ENCODE assay signal across 10 cellular contexts in genomic region chr14:38210168-38210567, GRCh38. TPM values are rescaled to one million over a fixed set of nuclear protein-coding genes. Genes with fewer than 3 reads are reported as not detected.
DNase-seq lines count a peak whose midpoint lies in the region; ATAC-seq, FAIRE-seq and TF ChIP-seq lines count a peak whose summit lies in the region.
"Had no signal": no experiment of that assay in that cellular context is flagged by ENCODE, and none has a peak within 500 bp of the region (broad histone marks: within the 10 kb centered on the region; RNA-seq: fewer than 3 reads in every experiment).

No MANE protein-coding gene starts in this region.

- BruUV-seq in HepG2 (replicated peaks; lab: Mats Ljungman, UMichigan): no TSS peak

- no peaks in the 10 kb centered on the region for H3K9me3 ChIP-seq in HepG2 (ENCODE audit: low read length)

- ATAC-seq in activated CD4-positive, alpha-beta T cell treated with anti-CD3 and anti-CD28 coated beads for 36 hours: no peak
- ATAC-seq in HepG2 (no peak), HG02642 (IDR thresholded peaks at IDR 0.05; ENCODE audit: poor library complexity, unreplicated experiment) (no peak), HG02840 (IDR thresholded peaks at IDR 0.05; ENCODE audit: low FRiP score, unreplicated experiment) (no peak)

- no peaks in the 10 kb centered on the region for H3K36me3 Mint-ChIP-seq in activated CD4-positive, alpha-beta T cell treated with anti-CD3 and anti-CD28 coated beads for 36 hours (ENCODE audit: low read depth)

- DNase-seq in activated CD4-positive, alpha-beta T cell treated with anti-CD3 and anti-CD28 coated beads for 36 hours: peak; percentile 22
- no peak for DNase-seq in activated CD4-positive, alpha-beta T cell treated with anti-CD3 and anti-CD28 coated beads, Interleukin-2, amount 50 U/mL, for 1 hour
- DNase-seq in astrocyte of the hippocampus (ENCODE audit: low read depth, low spot score) (peak; percentile 12), HepG2 (ENCODE audit: low spot score) (no peak), stromal cell of bone marrow (ENCODE audit: low read depth) (peak; percentile 9), superior temporal gyrus (ENCODE audit: extremely low spot score) (no peak)
- DNase-seq: ACHN had no signal

- CTCF ChIA-PET in activated CD4-positive, alpha-beta T cell treated with anti-CD3 and anti-CD28 coated beads for 36 hours (lab: Charles Lee): no interaction called here
- CTCF ChIA-PET in HepG2 (lab: Yijun Ruan, JAX; ENCODE audit: low intra/inter-chr PET ratio, low total read pairs): no interaction called here

- no peak for TF ChIP-seq CTCF in HepG2 (CRISPR knock-in tag; IDR thresholded peaks at IDR 0.05)

- no peaks in the 10 kb centered on the region for H3K79me2 ChIP-seq in HepG2 (ENCODE audit: insufficient read depth, low read length)

- H3K27ac ChIP-seq in HepG2 (ENCODE audit: extremely low read length, insufficient read depth, low read length): no peak overlapping the region

- H3K27me3 Mint-ChIP-seq in activated CD4-positive, alpha-beta T cell treated with anti-CD3 and anti-CD28 coated beads for 36 hours: peaks cover 49% of the 10 kb centered on the region

- WGBS in HepG2 (ENCODE audit: low lambda C conversion rate): 88% methylated on average over 30 of the region's 30 CpGs

- peaks cover 5 to 47% of the 10 kb centered on the region in 2 experiments for H3K27me3 ChIP-seq in HepG2 (ENCODE audit: control insufficient read depth in 1 of 2, insufficient read depth in 2 of 2, low read length in 2 of 2)

- no peaks in the 10 kb centered on the region for H3K9me3 Mint-ChIP-seq in activated CD4-positive, alpha-beta T cell treated with anti-CD3 and anti-CD28 coated beads for 36 hours (ENCODE audit: low read depth)

- POLR2A ChIA-PET in activated CD4-positive, alpha-beta T cell treated with anti-CD3 and anti-CD28 coated beads for 36 hours (lab: Charles Lee): no interaction called here
- POLR2A ChIA-PET in HepG2 (lab: Yijun Ruan, JAX): no interaction called here

- intact Hi-C loops in activated CD4-positive, alpha-beta T cell treated with anti-CD3 and anti-CD28 coated beads for 36 hours (cut with DNase I, micrococcal nuclease): loop anchor here in 1 of 2 experiments (5.0 kb wide), 2 partner anchors 618 to 1693 kb away; no protein-coding TSS in a partner anchor
- intact Hi-C loops in HepG2 (cut with micrococcal nuclease; ENCODE audit: unreplicated experiment): no loop called here

- no peaks in the 10 kb centered on the region for H3K36me3 ChIP-seq in HepG2 (replicated peaks in 1 of 2; ENCODE audit: control insufficient read depth in 1 of 2, insufficient read depth in 2 of 2, low read length in 2 of 2)

- FAIRE-seq in HepG2 (lab: Jason Lieb, UNC): no peak

- no peak overlapping the region for H3K27ac Mint-ChIP-seq in activated CD4-positive, alpha-beta T cell treated with anti-CD3 and anti-CD28 coated beads for 36 hours

- no peak overlapping the region for H2AFZ ChIP-seq in HepG2 (ENCODE audit: low read length)

- peaks cover 21% of the 10 kb centered on the region for H3K4me1 Mint-ChIP-seq in activated CD4-positive, alpha-beta T cell treated with anti-CD3 and anti-CD28 coated beads for 36 hours

- TF ChIP-seq POLR2A in HepG2 (IDR thresholded peaks at IDR 0.05; ENCODE audit: insufficient read depth in 1 of 2, low read depth in 2 of 2, low read length in 2 of 2): no peak

- no peak overlapping the region for H3K4me3 Mint-ChIP-seq in activated CD4-positive, alpha-beta T cell treated with anti-CD3 and anti-CD28 coated beads for 36 hours

- H4K20me1 ChIP-seq in HepG2 (ENCODE audit: insufficient read depth, low read length): no peaks in the 10 kb centered on the region

- in situ Hi-C loops in HepG2 (cut with HindIII; ENCODE audit: extremely low pct_ligation_motif_present, low pct_unique_long_range_greater_than_20kb): no loop called here

- no peak overlapping the region for H3K4me3 ChIP-seq in HepG2 (replicated peaks in 1 of 3; ENCODE audit: insufficient read depth in 1 of 3, low read depth in 2 of 3, low read length in 3 of 3)

- TF ChIP-seq EP300 in HepG2 (IDR thresholded peaks at IDR 0.05; ENCODE audit: low read depth in 2 of 2, low read length in 2 of 2): no peak
- no peak for TF ChIP-seq EP300 in HepG2 (CRISPR knock-in tag; IDR thresholded peaks at IDR 0.05; ENCODE audit: borderline replicate concordance)

- H3K4me1 ChIP-seq in HepG2 (ENCODE audit: insufficient read depth, low read length): peaks cover 15% of the 10 kb centered on the region

- no peak overlapping the region for H3K4me2 ChIP-seq in HepG2 (ENCODE audit: low read depth, low read length)

- H3K9ac ChIP-seq in HepG2 (ENCODE audit: insufficient read depth, low read depth, low read length): no peak overlapping the region

- TF ChIP-seq RAD21 in HepG2 (CRISPR knock-in tag; IDR thresholded peaks at IDR 0.05): no peak

TF ChIP-seq in HepG2, 621 proteins besides CTCF, POLR2A, EP300 and RAD21 (continues in another document):
- TF ChIP-seq MXD3 (CRISPR knock-in tag; IDR thresholded peaks at IDR 0.05) (0 out of 2 replicates have a peak, but pooled peaks have one; percentile 18), CCAR2 (optimal IDR thresholded peaks at IDR 0.05; ENCODE audit: low read depth, low read length) (no peak), DDIT3 (CRISPR knock-in tag; IDR thresholded peaks at IDR 0.05) (no peak), MXD1 (CRISPR knock-in tag; IDR thresholded peaks at IDR 0.05) (peak; percentile 32; the same call in 1 of the 2 replicates)

RNA-seq across cellular contexts. Expression of gene SSTR1, which starts 2.5 kb away (rescaled TPM):
- not detected for total RNA-seq in activated CD4-positive, alpha-beta T cell treated with anti-CD3 and anti-CD28 coated beads for 36 hours
- 0.04 TPM in 2 replicates for total RNA-seq in HepG2 (2016; rRNA removed; fragmentation: Illumina TruSeq; extraction: Trizol)
- total RNA-seq in HepG2 (2016; cell fraction: cytosol; rRNA removed; fragmentation: Illumina TruSeq; extraction: Trizol; ENCODE audit: low read depth): not detected in 2 replicates
- total RNA-seq in HepG2 (2016; cell fraction: insoluble cytoplasmic fraction; rRNA removed; fragmentation: Illumina TruSeq; extraction: Trizol): 0.02 TPM in 1 of 2 replicates, not detected in the other
- 0.03 TPM in 1 of 2 replicates, not detected in the other for total RNA-seq in HepG2 (2016; cell fraction: membrane; rRNA removed; fragmentation: Illumina TruSeq; extraction: Trizol)
- total RNA-seq in HepG2 (2016; cell fraction: nucleus; rRNA removed; fragmentation: Illumina TruSeq; extraction: Trizol): not detected in 2 replicates
- polyA plus RNA-seq in HepG2 (2011; rRNA removed): 0.04 and 0.12 TPM in 2 replicates
- 0.03 and 0.08 TPM in 2 replicates for polyA plus RNA-seq in HepG2 (2011; cell fraction: cytosol; rRNA removed)
- 0.42 and 0.45 TPM in 2 replicates for polyA plus RNA-seq in HepG2 (2011; cell fraction: nucleus; rRNA removed)
- 0.04 and 0.17 TPM in 2 replicates for polyA plus RNA-seq in HepG2 (2012)
- not detected in 2 replicates for polyA plus RNA-seq in HepG2 (2016; cell fraction: cytosol; fragmentation: Illumina TruSeq; extraction: Trizol; ENCODE audit: low read depth)
- 0.04 and 0.09 TPM in 2 replicates for polyA plus RNA-seq in HepG2 (2016; cell fraction: insoluble cytoplasmic fraction; fragmentation: Illumina TruSeq; extraction: Trizol; ENCODE audit: low read depth)
- polyA plus RNA-seq in HepG2 (2016; cell fraction: membrane; fragmentation: Illumina TruSeq; extraction: Trizol; ENCODE audit: low read depth): not detected in 2 replicates
- 0.13 and 0.14 TPM in 2 replicates for polyA plus RNA-seq in HepG2 (2016; cell fraction: nucleus; fragmentation: Illumina TruSeq; extraction: Trizol; ENCODE audit: insufficient read depth, low read depth)
- polyA minus RNA-seq in HepG2 (2011; rRNA and poly(A)+ RNA removed; ENCODE audit: low replicate concordance): 0.48 and 26.0 TPM in 2 replicates
- 0.30 and 0.70 TPM in 2 replicates for polyA minus RNA-seq in HepG2 (2011; cell fraction: cytosol; rRNA and poly(A)+ RNA removed)
- 0.37 and 0.64 TPM in 2 replicates for polyA minus RNA-seq in HepG2 (2011; cell fraction: nucleus; rRNA and poly(A)+ RNA removed)

RNA-seq across cellular contexts. Expression of gene CLEC14A, which starts 45.7 kb away (rescaled TPM):
- not detected for total RNA-seq in activated CD4-positive, alpha-beta T cell treated with anti-CD3 and anti-CD28 coated beads for 36 hours
- total RNA-seq in HepG2 (2016; rRNA removed; fragmentation: Illumina TruSeq; extraction: Trizol): not detected in 2 replicates
- not detected in 2 replicates for total RNA-seq in HepG2 (2016; cell fraction: cytosol; rRNA removed; fragmentation: Illumina TruSeq; extraction: Trizol; ENCODE audit: low read depth)
- not detected in 2 replicates for total RNA-seq in HepG2 (2016; cell fraction: insoluble cytoplasmic fraction; rRNA removed; fragmentation: Illumina TruSeq; extraction: Trizol)
- total RNA-seq in HepG2 (2016; cell fraction: membrane; rRNA removed; fragmentation: Illumina TruSeq; extraction: Trizol): not detected in 2 replicates
- total RNA-seq in HepG2 (2016; cell fraction: nucleus; rRNA removed; fragmentation: Illumina TruSeq; extraction: Trizol): not detected in 2 replicates
- not detected in 2 replicates for polyA plus RNA-seq in HepG2 (2011; rRNA removed)
- not detected in 2 replicates for polyA plus RNA-seq in HepG2 (2011; cell fraction: cytosol; rRNA removed)
- polyA plus RNA-seq in HepG2 (2011; cell fraction: nucleus; rRNA removed): not detected in 2 replicates
- not detected in 2 replicates for polyA plus RNA-seq in HepG2 (2012)
- polyA plus RNA-seq in HepG2 (2016; cell fraction: cytosol; fragmentation: Illumina TruSeq; extraction: Trizol; ENCODE audit: low read depth): not detected in 2 replicates
- not detected in 2 replicates for polyA plus RNA-seq in HepG2 (2016; cell fraction: insoluble cytoplasmic fraction; fragmentation: Illumina TruSeq; extraction: Trizol; ENCODE audit: low read depth)
- polyA plus RNA-seq in HepG2 (2016; cell fraction: membrane; fragmentation: Illumina TruSeq; extraction: Trizol; ENCODE audit: low read depth): not detected in 2 replicates
- polyA plus RNA-seq in HepG2 (2016; cell fraction: nucleus; fragmentation: Illumina TruSeq; extraction: Trizol; ENCODE audit: insufficient read depth, low read depth): not detected in 2 replicates
- polyA minus RNA-seq in HepG2 (2011; rRNA and poly(A)+ RNA removed; ENCODE audit: low replicate concordance): not detected in 2 replicates
- not detected in 2 replicates for polyA minus RNA-seq in HepG2 (2011; cell fraction: cytosol; rRNA and poly(A)+ RNA removed)
- polyA minus RNA-seq in HepG2 (2011; cell fraction: nucleus; rRNA and poly(A)+ RNA removed): not detected in 2 replicates
- total RNA-seq: HT-29 had no signal

Comparison
In these comparisons a context has a peak if more than half of its experiments do, and no peak if none do; other contexts are left out.
1. DNase-seq: peak in activated CD4-positive, alpha-beta T cell treated with anti-CD3 and anti-CD28 coated beads for 36 hours (single experiment), astrocyte of the hippocampus (single experiment) and stromal cell of bone marrow (single experiment); none in activated CD4-positive, alpha-beta T cell treated with anti-CD3 and anti-CD28 coated beads, Interleukin-2, amount 50 U/mL, for 1 hour (single experiment), HepG2 (single experiment) and superior temporal gyrus (single experiment).